1 cellular context compared by ENCODE assay signal in the genomic region with DNA sequence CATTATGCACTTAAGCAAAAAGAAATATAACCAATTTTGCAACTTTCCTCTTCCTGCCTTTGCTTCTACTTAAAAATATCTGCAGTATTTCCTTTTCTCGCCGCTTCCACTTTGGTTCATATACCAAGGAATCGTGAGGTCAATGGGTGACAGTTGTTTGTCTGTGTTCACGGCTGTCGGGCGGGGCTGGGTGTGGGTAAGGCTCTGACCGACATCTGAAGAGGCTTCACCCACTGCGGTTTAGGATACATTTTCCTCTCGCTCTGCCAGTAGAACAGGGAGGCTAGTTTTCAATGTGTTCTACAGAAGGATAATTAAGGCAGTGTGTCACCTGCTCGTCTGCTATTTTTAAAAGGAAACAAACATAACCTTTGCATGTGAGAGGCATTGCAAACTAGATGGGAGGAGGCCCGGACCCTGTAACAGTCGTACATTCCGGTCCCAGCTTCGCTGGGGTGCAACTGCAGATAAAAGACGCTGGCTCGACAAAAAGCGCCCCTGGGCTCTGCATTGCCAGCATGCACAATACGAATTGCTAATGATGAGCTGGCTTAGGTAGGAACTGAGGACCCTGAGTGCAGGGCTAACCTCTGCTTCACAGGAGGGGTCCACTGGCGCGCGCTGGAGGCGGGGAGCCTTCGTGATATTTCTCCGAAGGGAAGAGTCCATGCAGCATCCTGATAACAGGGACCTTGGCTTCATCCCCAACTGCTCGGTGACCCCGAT.
TF ChIP-seq lines count a peak whose summit lies in the region.

No MANE protein-coding gene starts in this region.

TF ChIP-seq in WTC11, 78 proteins besides CTCF, POLR2A, EP300 and RAD21 (continued from another document):
- TF ChIP-seq, protein P1, sequence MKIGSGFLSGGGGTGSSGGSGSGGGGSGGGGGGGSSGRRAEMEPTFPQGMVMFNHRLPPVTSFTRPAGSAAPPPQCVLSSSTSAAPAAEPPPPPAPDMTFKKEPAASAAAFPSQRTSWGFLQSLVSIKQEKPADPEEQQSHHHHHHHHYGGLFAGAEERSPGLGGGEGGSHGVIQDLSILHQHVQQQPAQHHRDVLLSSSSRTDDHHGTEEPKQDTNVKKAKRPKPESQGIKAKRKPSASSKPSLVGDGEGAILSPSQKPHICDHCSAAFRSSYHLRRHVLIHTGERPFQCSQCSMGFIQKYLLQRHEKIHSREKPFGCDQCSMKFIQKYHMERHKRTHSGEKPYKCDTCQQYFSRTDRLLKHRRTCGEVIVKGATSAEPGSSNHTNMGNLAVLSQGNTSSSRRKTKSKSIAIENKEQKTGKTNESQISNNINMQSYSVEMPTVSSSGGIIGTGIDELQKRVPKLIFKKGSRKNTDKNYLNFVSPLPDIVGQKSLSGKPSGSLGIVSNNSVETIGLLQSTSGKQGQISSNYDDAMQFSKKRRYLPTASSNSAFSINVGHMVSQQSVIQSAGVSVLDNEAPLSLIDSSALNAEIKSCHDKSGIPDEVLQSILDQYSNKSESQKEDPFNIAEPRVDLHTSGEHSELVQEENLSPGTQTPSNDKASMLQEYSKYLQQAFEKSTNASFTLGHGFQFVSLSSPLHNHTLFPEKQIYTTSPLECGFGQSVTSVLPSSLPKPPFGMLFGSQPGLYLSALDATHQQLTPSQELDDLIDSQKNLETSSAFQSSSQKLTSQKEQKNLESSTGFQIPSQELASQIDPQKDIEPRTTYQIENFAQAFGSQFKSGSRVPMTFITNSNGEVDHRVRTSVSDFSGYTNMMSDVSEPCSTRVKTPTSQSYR (CRISPR knock-in tag; IDR thresholded peaks at IDR 0.05) = no peak
- no peak for TF ChIP-seq JUN (CRISPR knock-in tag; IDR thresholded peaks at IDR 0.05)
- TF ChIP-seq NFE2L1 (CRISPR knock-in tag; IDR thresholded peaks at IDR 0.05) = no peak
- TF ChIP-seq RELA (CRISPR knock-in tag; IDR thresholded peaks at IDR 0.05; ENCODE audit: borderline replicate concordance) = no peak
- TF ChIP-seq NR2C2 (CRISPR knock-in tag; IDR thresholded peaks at IDR 0.05) = no peak
- no peak for TF ChIP-seq GABPB1 (CRISPR knock-in tag; IDR thresholded peaks at IDR 0.05)
